8 cellular contexts compared by ENCODE assay signal in the genomic region with DNA sequence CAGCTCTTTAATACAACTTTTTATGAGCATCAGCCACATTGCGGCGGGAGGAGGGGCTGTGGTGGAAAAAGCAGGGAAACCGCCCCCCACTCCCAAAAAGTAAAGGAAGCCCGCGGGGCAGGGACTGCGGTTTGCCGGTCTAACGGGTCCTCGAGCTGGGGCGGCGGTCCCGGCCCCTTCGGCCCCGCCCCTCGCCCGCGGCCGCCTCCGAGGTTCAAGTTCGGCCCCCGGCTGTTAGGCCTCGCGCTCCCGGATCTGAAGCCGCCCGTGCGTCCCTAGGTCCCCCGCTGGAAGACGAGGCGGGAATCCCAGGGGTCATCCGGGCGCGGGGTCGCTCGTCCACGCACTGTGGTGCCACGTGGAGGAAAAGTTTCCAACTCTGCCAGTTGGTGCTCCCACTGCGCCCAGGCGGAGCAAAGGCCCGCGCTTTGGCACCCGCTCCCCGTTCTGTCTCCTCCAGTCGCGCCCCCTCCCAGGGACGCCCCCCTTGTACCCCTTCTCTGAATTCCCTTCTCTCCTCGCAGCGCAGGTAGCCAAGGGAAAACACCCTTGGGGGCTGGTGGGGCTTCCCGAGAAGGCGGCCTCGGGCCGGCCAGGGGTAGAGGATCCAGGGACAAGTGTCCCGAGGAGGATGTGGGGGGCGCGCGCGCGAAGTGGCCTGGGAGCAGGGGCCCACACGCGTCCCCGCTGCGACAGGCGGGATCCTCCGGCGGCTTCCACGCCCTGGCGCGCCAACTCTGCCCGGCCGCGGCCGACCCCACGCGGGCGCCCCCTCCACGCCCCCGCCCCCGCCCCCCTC. TPM values are rescaled to one million over a fixed set of nuclear protein-coding genes. Genes with fewer than 3 reads are reported as not detected.
DNase-seq lines count a peak whose midpoint lies in the region; ATAC-seq and TF ChIP-seq lines count a peak whose summit lies in the region.

No MANE protein-coding gene starts in this region.

- peaks cover 3% of the 10 kb centered on the region for H3K27me3 ChIP-seq in osteoblast (ENCODE audit: insufficient read depth, low read length)

- POLR2A ChIA-PET in activated CD4-positive, alpha-beta T cell treated with anti-CD3 and anti-CD28 coated beads, Interleukin-2, amount 10 ng/mL, durations not matched to agents 7 days and 5 days (lab: Charles Lee) = no interaction called here

- CTCF ChIA-PET in activated CD4-positive, alpha-beta T cell treated with anti-CD3 and anti-CD28 coated beads, Interleukin-2, amount 10 ng/mL, durations not matched to agents 7 days and 5 days (lab: Charles Lee) = interaction anchor here (0.6 kb wide), 1 partner anchor 364 kb away, joined by 3 read pairs; no protein-coding TSS in a partner anchor

- peak overlapping the region; percentile 89 for H3K4me2 ChIP-seq in osteoblast (ENCODE audit: insufficient read depth, low read length)

- H3K36me3 ChIP-seq in osteoblast (ENCODE audit: insufficient read depth, low read length) = no peaks in the 10 kb centered on the region

- peaks cover 2% of the 10 kb centered on the region for H4K20me1 ChIP-seq in osteoblast (ENCODE audit: insufficient read depth, low read length)

- peaks cover 48% of the 10 kb centered on the region for H3K27me3 Mint-ChIP-seq in activated CD4-positive, alpha-beta T cell treated with anti-CD3 and anti-CD28 coated beads, Interleukin-2, amount 10 ng/mL, durations not matched to agents 7 days and 5 days

- H3K4me3 Mint-ChIP-seq in activated CD4-positive, alpha-beta T cell treated with anti-CD3 and anti-CD28 coated beads, Interleukin-2, amount 10 ng/mL, durations not matched to agents 7 days and 5 days = peak overlapping the region; percentile 37

- peaks cover 5% of the 10 kb centered on the region for H3K4me1 ChIP-seq in osteoblast (ENCODE audit: insufficient read depth, low read length)

- TF ChIP-seq CTCF in foreskin fibroblast (IDR thresholded peaks at IDR 0.05; ENCODE audit: low read depth, low read length) = no peak
- TF ChIP-seq CTCF in osteoblast (IDR thresholded peaks at IDR 0.05; ENCODE audit: extremely low read depth, low read depth, low read length) = no peak

- DNase-seq in activated CD4-positive, alpha-beta T cell treated with anti-CD3 and anti-CD28 coated beads, Interleukin-2, amount 10 ng/mL, durations not matched to agents 7 days and 5 days = no peak
- DNase-seq in activated CD4-positive, alpha-beta T cell treated with anti-CD3 and anti-CD28 coated beads, Interleukin-2, amount 50 U/mL, for 1 hour = no peak
- peak; percentile 1 for DNase-seq in T-helper 9 cell
- DNase-seq in foreskin fibroblast = peak in 1 of 2 donors; percentile 31
- peak; percentile 81 for DNase-seq in osteoblast (ENCODE audit: insufficient read length, low spot score, missing footprints)
- no peak for DNase-seq in EL
- no peak for DNase-seq in RKO (ENCODE audit: low spot score)

- H3K79me2 ChIP-seq in osteoblast (ENCODE audit: insufficient read depth, low read length) = peaks cover 7% of the 10 kb centered on the region

- H3K9me3 Mint-ChIP-seq in activated CD4-positive, alpha-beta T cell treated with anti-CD3 and anti-CD28 coated beads, Interleukin-2, amount 10 ng/mL, durations not matched to agents 7 days and 5 days = no peaks in the 10 kb centered on the region

- H3K4me3 ChIP-seq in foreskin fibroblast (ENCODE audit: low read depth in 1 of 2, low read length in 2 of 2) = peak overlapping the region; percentile 45 to 59
- peak overlapping the region; percentile 88 for H3K4me3 ChIP-seq in osteoblast (ENCODE audit: insufficient read depth, low read length)

- no peaks in the 10 kb centered on the region for H3K9me3 ChIP-seq in osteoblast (ENCODE audit: low read depth, low read length)

- ATAC-seq in HG02943 (IDR thresholded peaks at IDR 0.05; ENCODE audit: low read depth, unreplicated experiment) = peak; percentile 11

- H3K27ac ChIP-seq in osteoblast (ENCODE audit: low read depth, low read length) = no peak overlapping the region

- H2AFZ ChIP-seq in osteoblast (ENCODE audit: low read length) = peak overlapping the region; percentile 89

- H3K4me1 Mint-ChIP-seq in activated CD4-positive, alpha-beta T cell treated with anti-CD3 and anti-CD28 coated beads, Interleukin-2, amount 10 ng/mL, durations not matched to agents 7 days and 5 days = peaks cover 14% of the 10 kb centered on the region

- no peaks in the 10 kb centered on the region for H3K36me3 Mint-ChIP-seq in activated CD4-positive, alpha-beta T cell treated with anti-CD3 and anti-CD28 coated beads, Interleukin-2, amount 10 ng/mL, durations not matched to agents 7 days and 5 days (ENCODE audit: low read depth)

- no peak overlapping the region for H3K27ac Mint-ChIP-seq in activated CD4-positive, alpha-beta T cell treated with anti-CD3 and anti-CD28 coated beads, Interleukin-2, amount 10 ng/mL, durations not matched to agents 7 days and 5 days

RNA-seq across cellular contexts. Expression of gene AUTS2, which starts 0.8 kb away (rescaled TPM):
- total RNA-seq in activated CD4-positive, alpha-beta T cell treated with anti-CD3 and anti-CD28 coated beads, Interleukin-2, amount 10 ng/mL, durations not matched to agents 7 days and 5 days = 10 to 100 TPM; 13.9 to 18.9 TPM
- total RNA-seq in osteoblast = 15.2 and 17.4 TPM in 2 replicates

Comparison
In these comparisons a context has a peak if more than half of its experiments do, and no peak if none do; other contexts are left out.
1. DNase-seq: peak in T-helper 9 cell (single experiment) and osteoblast (single experiment); none in activated CD4-positive, alpha-beta T cell treated with anti-CD3 and anti-CD28 coated beads, Interleukin-2, amount 10 ng/mL, durations not matched to agents 7 days and 5 days (single experiment), activated CD4-positive, alpha-beta T cell treated with anti-CD3 and anti-CD28 coated beads, Interleukin-2, amount 50 U/mL, for 1 hour (single experiment), EL (single experiment) and RKO (single experiment).